ENCODE assay signal across 1 cellular context in the genomic region with DNA sequence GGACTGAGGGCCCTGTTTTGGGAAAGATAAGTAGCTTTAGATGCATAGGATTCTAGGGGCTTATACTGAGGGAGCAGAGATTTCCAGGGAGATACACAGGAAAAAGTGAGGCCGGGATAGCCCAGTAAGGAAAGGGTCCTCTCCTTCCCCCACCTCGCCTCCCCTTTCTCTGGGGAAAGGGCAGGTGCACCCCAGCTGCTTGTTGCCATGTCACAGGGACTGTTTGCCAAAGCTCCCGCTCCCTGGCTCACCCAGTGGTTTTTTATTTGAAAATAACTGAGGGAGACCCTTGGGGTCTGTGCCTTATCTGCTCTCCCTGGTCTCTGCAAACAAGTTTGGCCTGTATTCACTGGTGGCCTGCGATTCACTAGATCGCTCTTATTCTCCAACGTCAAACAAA.
TF ChIP-seq lines count a peak whose summit lies in the region.

No MANE protein-coding gene starts in this region.

TF ChIP-seq in H1, 55 proteins besides CTCF, POLR2A, EP300 and RAD21:
- no peak for TF ChIP-seq BCL11A (IDR thresholded peaks at IDR 0.05; ENCODE audit: low read depth in 2 of 2, low read length in 2 of 2)
